ENCODE assay signal across 1 cellular context in the genomic region with DNA sequence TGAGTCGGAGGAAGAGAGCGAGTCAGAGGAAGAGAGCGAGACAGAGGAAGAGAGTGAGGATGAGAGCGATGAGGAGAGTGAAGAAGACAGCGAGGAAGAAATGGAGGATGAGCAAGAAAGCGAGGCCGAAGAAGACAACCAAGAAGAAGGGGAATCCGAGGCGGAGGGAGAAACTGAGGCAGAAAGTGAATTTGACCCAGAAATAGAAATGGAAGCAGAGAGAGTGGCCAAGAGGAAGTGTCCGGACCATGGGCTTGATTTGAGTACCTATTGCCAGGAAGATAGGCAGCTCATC.
TF ChIP-seq lines count a peak whose summit lies in the region.

No MANE protein-coding gene starts in this region.

TF ChIP-seq in HepG2, 621 proteins besides CTCF, POLR2A, EP300 and RAD21 (continues in another document):
- TF ChIP-seq, protein P1, sequence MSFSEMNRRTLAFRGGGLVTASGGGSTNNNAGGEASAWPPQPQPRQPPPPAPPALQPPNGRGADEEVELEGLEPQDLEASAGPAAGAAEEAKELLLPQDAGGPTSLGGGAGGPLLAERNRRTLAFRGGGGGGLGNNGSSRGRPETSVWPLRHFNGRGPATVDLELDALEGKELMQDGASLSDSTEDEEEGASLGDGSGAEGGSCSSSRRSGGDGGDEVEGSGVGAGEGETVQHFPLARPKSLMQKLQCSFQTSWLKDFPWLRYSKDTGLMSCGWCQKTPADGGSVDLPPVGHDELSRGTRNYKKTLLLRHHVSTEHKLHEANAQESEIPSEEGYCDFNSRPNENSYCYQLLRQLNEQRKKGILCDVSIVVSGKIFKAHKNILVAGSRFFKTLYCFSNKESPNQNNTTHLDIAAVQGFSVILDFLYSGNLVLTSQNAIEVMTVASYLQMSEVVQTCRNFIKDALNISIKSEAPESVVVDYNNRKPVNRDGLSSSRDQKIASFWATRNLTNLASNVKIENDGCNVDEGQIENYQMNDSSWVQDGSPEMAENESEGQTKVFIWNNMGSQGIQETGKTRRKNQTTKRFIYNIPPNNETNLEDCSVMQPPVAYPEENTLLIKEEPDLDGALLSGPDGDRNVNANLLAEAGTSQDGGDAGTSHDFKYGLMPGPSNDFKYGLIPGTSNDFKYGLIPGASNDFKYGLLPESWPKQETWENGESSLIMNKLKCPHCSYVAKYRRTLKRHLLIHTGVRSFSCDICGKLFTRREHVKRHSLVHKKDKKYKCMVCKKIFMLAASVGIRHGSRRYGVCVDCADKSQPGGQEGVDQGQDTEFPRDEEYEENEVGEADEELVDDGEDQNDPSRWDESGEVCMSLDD (CRISPR knock-in tag; IDR thresholded peaks at IDR 0.05; ENCODE audit: borderline replicate concordance): no peak
- TF ChIP-seq ZBTB4 (CRISPR knock-in tag; IDR thresholded peaks at IDR 0.05; ENCODE audit: borderline replicate concordance) (no peak), ZBTB7B (CRISPR knock-in tag; IDR thresholded peaks at IDR 0.05) (no peak), ARNTL (CRISPR knock-in tag; IDR thresholded peaks at IDR 0.05) (no peak), ETV5 (CRISPR knock-in tag; IDR thresholded peaks at IDR 0.05; ENCODE audit: borderline replicate concordance) (no peak), HOXA7 (CRISPR knock-in tag; IDR thresholded peaks at IDR 0.05) (no peak), ZNF569 (CRISPR knock-in tag; IDR thresholded peaks at IDR 0.05; ENCODE audit: borderline replicate concordance) (0 out of 2 replicates have a peak, but pooled peaks have one; percentile 31), TMF1 (CRISPR knock-in tag; IDR thresholded peaks at IDR 0.05; ENCODE audit: low read depth) (no peak), ZBTB38 (CRISPR knock-in tag; IDR thresholded peaks at IDR 0.05) (no peak; the same call in none of the 2 replicates), AGO1 (IDR thresholded peaks at IDR 0.05; ENCODE audit: low read depth, low read length, poor library complexity, severe bottlenecking) (no peak), HNF1B (CRISPR knock-in tag; IDR thresholded peaks at IDR 0.05) (no peak), ZFP82 (CRISPR knock-in tag; IDR thresholded peaks at IDR 0.05; ENCODE audit: borderline replicate concordance) (no peak), GTF3A (CRISPR knock-in tag; conservative IDR thresholded peaks at IDR 0.05) (no peak), ARID3A (IDR thresholded peaks at IDR 0.05; ENCODE audit: low read depth, low read length) (no peak), DNMT1 (CRISPR knock-in tag; IDR thresholded peaks at IDR 0.05) (0 out of 2 replicates have a peak, but pooled peaks have one; percentile 11), SSRP1 (CRISPR knock-in tag; IDR thresholded peaks at IDR 0.05) (no peak), ZNF547 (CRISPR knock-in tag; IDR thresholded peaks at IDR 0.05) (no peak), ZFP36L2 (CRISPR knock-in tag; IDR thresholded peaks at IDR 0.05) (no peak), KDM5B (CRISPR knock-in tag; IDR thresholded peaks at IDR 0.05; ENCODE audit: borderline replicate concordance) (no peak), ZNF136 (CRISPR knock-in tag; IDR thresholded peaks at IDR 0.05; ENCODE audit: low read depth) (0 out of 2 replicates have a peak, but pooled peaks have one; percentile 8), ZBTB8A (CRISPR knock-in tag; IDR thresholded peaks at IDR 0.05; ENCODE audit: borderline replicate concordance, low read depth) (no peak)
- TF ChIP-seq, protein P2, sequence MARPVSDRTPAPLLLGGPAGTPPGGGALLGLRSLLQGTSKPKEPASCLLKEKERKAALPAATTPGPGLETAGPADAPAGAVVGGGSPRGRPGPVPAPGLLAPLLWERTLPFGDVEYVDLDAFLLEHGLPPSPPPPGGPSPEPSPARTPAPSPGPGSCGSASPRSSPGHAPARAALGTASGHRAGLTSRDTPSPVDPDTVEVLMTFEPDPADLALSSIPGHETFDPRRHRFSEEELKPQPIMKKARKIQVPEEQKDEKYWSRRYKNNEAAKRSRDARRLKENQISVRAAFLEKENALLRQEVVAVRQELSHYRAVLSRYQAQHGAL (CRISPR knock-in tag; IDR thresholded peaks at IDR 0.05; ENCODE audit: not compliant biosample characterization): no peak
- TF ChIP-seq, protein P3, sequence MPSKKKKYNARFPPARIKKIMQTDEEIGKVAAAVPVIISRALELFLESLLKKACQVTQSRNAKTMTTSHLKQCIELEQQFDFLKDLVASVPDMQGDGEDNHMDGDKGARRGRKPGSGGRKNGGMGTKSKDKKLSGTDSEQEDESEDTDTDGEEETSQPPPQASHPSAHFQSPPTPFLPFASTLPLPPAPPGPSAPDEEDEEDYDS (CRISPR knock-in tag; IDR thresholded peaks at IDR 0.05): no peak
- TF ChIP-seq, protein P4, sequence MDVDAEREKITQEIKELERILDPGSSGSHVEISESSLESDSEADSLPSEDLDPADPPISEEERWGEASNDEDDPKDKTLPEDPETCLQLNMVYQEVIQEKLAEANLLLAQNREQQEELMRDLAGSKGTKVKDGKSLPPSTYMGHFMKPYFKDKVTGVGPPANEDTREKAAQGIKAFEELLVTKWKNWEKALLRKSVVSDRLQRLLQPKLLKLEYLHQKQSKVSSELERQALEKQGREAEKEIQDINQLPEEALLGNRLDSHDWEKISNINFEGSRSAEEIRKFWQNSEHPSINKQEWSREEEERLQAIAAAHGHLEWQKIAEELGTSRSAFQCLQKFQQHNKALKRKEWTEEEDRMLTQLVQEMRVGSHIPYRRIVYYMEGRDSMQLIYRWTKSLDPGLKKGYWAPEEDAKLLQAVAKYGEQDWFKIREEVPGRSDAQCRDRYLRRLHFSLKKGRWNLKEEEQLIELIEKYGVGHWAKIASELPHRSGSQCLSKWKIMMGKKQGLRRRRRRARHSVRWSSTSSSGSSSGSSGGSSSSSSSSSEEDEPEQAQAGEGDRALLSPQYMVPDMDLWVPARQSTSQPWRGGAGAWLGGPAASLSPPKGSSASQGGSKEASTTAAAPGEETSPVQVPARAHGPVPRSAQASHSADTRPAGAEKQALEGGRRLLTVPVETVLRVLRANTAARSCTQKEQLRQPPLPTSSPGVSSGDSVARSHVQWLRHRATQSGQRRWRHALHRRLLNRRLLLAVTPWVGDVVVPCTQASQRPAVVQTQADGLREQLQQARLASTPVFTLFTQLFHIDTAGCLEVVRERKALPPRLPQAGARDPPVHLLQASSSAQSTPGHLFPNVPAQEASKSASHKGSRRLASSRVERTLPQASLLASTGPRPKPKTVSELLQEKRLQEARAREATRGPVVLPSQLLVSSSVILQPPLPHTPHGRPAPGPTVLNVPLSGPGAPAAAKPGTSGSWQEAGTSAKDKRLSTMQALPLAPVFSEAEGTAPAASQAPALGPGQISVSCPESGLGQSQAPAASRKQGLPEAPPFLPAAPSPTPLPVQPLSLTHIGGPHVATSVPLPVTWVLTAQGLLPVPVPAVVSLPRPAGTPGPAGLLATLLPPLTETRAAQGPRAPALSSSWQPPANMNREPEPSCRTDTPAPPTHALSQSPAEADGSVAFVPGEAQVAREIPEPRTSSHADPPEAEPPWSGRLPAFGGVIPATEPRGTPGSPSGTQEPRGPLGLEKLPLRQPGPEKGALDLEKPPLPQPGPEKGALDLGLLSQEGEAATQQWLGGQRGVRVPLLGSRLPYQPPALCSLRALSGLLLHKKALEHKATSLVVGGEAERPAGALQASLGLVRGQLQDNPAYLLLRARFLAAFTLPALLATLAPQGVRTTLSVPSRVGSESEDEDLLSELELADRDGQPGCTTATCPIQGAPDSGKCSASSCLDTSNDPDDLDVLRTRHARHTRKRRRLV (CRISPR knock-in tag; IDR thresholded peaks at IDR 0.05): no peak
- TF ChIP-seq, protein P5, sequence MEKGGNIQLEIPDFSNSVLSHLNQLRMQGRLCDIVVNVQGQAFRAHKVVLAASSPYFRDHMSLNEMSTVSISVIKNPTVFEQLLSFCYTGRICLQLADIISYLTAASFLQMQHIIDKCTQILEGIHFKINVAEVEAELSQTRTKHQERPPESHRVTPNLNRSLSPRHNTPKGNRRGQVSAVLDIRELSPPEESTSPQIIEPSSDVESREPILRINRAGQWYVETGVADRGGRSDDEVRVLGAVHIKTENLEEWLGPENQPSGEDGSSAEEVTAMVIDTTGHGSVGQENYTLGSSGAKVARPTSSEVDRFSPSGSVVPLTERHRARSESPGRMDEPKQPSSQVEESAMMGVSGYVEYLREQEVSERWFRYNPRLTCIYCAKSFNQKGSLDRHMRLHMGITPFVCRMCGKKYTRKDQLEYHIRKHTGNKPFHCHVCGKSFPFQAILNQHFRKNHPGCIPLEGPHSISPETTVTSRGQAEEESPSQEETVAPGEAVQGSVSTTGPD (CRISPR knock-in tag; IDR thresholded peaks at IDR 0.05): no peak
